In genomic region chr18:49247786-49248185, GRCh38 we compare ENCODE assay signal across 21 cellular contexts.
A peak's percentile ranks its signal among the peaks of the same experiment; 100 is the strongest.
DNase-seq lines count a peak whose midpoint lies in the region; TF ChIP-seq lines count a peak whose summit lies in the region.
"Had no signal": no experiment of that assay in that cellular context is flagged by ENCODE, and none has a peak within 500 bp of the region (broad histone marks: within the 10 kb centered on the region; RNA-seq: fewer than 3 reads in every experiment).

No MANE protein-coding gene starts in this region.

- H3K27me3 ChIP-seq in SK-N-SH (ENCODE audit: insufficient read depth) (no peaks in the 10 kb centered on the region), osteoblast (ENCODE audit: insufficient read depth, low read length) (no peaks in the 10 kb centered on the region), testis (no peaks in the 10 kb centered on the region)
- H3K27me3 ChIP-seq: adrenal gland, thyroid gland had no signal

- DNase-seq in EH (ENCODE audit: low read depth) (peak; percentile 53), SK-N-SH (no peak), epithelial cell of prostate (ENCODE audit: low read depth, low spot score) (no peak), osteoblast (ENCODE audit: insufficient read length, low spot score, missing footprints) (no peak), amygdala (lab: John Stamatoyannopoulos, UW) (no peak), NCI-H1417 (lab: John Stamatoyannopoulos, UW) (no peak), substantia nigra (lab: John Stamatoyannopoulos, UW) (no peak), testis (no peak)
- DNase-seq: activated CD4-positive, alpha-beta T cell treated with anti-CD3 and anti-CD28 coated beads, Interleukin-2, amount 10 ng/mL, durations not matched to agents 24 days and 14 days; activated CD8-positive, alpha-beta memory T cell treated with anti-CD3 and anti-CD28 coated beads, Interleukin-2, amount 50 U/mL, for 4 hours; activated effector memory CD4-positive, alpha-beta T cell treated with Interleukin-2 at 50 U/mL for 16 hours; adrenal gland; DMS79; effector memory CD8-positive, alpha-beta T cell; hippocampal formation; mesendoderm; NCI-H2029; NCI-H446 treated with DMSO at 0.1 percent for 48 hours; SW 1271; thyroid gland had no signal

- 0 out of 2 replicates have a peak overlapping the region, but pooled peaks have one; percentile 2 for H2AFZ ChIP-seq in SK-N-SH (ENCODE audit: low read depth)
- no peak overlapping the region for H2AFZ ChIP-seq in osteoblast (ENCODE audit: low read length)

- CTCF ChIA-PET in SK-N-SH (lab: Yijun Ruan, JAX): interaction anchor here (0.8 to 1.7 kb wide), 6 partner anchors 9 to 772 kb away, joined by 3 to 5 read pairs (median 4); no protein-coding TSS in a partner anchor

- H3K27ac ChIP-seq in SK-N-SH (ENCODE audit: low read depth in 2 of 2, low read length in 1 of 2): peak overlapping the region in 1 of 2 experiments; percentile 71; a peak in 3 of 4 replicates
- H3K27ac ChIP-seq in epithelial cell of prostate: peak overlapping the region; percentile 24
- H3K27ac ChIP-seq in osteoblast (ENCODE audit: low read depth, low read length): peak overlapping the region; percentile 56
- H3K27ac ChIP-seq in substantia nigra (ENCODE audit: low read depth, low read length, poor library complexity, severe bottlenecking): no peak overlapping the region
- H3K27ac ChIP-seq in testis: no peak overlapping the region
- H3K27ac ChIP-seq: adrenal gland, thyroid gland had no signal

- no peak for TF ChIP-seq POLR2A in testis (IDR thresholded peaks at IDR 0.05)

- no peak for TF ChIP-seq RAD21 in SK-N-SH (IDR thresholded peaks at IDR 0.05; ENCODE audit: low read length)

- intact Hi-C loops in testis (cut with DNase I; ENCODE audit: low total_unique reads): no loop called here

- H3K9me3 ChIP-seq in SK-N-SH (no peaks in the 10 kb centered on the region), osteoblast (ENCODE audit: low read depth, low read length) (no peaks in the 10 kb centered on the region), testis (no peaks in the 10 kb centered on the region)
- H3K9me3 ChIP-seq: adrenal gland, HAP-1, thyroid gland had no signal

- peaks cover 14% of the 10 kb centered on the region for H3F3A ChIP-seq in SK-N-SH (replicated peaks; ENCODE audit: insufficient read depth)

- H3K36me3 ChIP-seq in SK-N-SH (replicated peaks in 1 of 2; ENCODE audit: control insufficient read depth in 1 of 2, insufficient read depth in 2 of 2, low read length in 1 of 2): peaks cover 8 to 18% of the 10 kb centered on the region in 2 experiments
- H3K36me3 ChIP-seq in osteoblast (ENCODE audit: insufficient read depth, low read length): no peaks in the 10 kb centered on the region
- no peaks in the 10 kb centered on the region for H3K36me3 ChIP-seq in testis (ENCODE audit: low read depth, missing control alignments)
- H3K36me3 ChIP-seq: adrenal gland, HAP-1, thyroid gland had no signal

- H3K4me2 ChIP-seq in SK-N-SH (peak overlapping the region; percentile 26; the same call in 1 of the 2 replicates), osteoblast (ENCODE audit: insufficient read depth, low read length) (peak overlapping the region; percentile 44)

- no peak for TF ChIP-seq EP300 in SK-N-SH (IDR thresholded peaks at IDR 0.05; ENCODE audit: borderline replicate concordance in 1 of 2, low read depth in 1 of 2, low read length in 1 of 2)

- no peaks in the 10 kb centered on the region for H4K20me1 ChIP-seq in SK-N-SH (ENCODE audit: insufficient read depth)
- no peaks in the 10 kb centered on the region for H4K20me1 ChIP-seq in osteoblast (ENCODE audit: insufficient read depth, low read length)

- POLR2A ChIA-PET in SK-N-SH (lab: Yijun Ruan, JAX): interaction anchor here (1.3 kb wide), 1 partner anchor 239 kb away, joined by 5 read pairs; the partner anchor contains the start of gene C18orf32

- H3K9ac ChIP-seq in SK-N-SH: no peak overlapping the region

- H3K4me1 ChIP-seq in SK-N-SH (ENCODE audit: control insufficient read depth in 1 of 2, insufficient read depth in 2 of 2, low read depth in 1 of 2, low read length in 1 of 2) (peaks cover 2 to 24% of the 10 kb centered on the region in 2 experiments), osteoblast (ENCODE audit: insufficient read depth, low read length) (peaks cover 29% of the 10 kb centered on the region), testis (no peaks in the 10 kb centered on the region)

- TF ChIP-seq CTCF in SK-N-SH (IDR thresholded peaks at IDR 0.05) (no peak), osteoblast (IDR thresholded peaks at IDR 0.05; ENCODE audit: extremely low read depth, low read depth, low read length) (no peak), testis (IDR thresholded peaks at IDR 0.05) (no peak)

- no peak overlapping the region for H3K4me3 ChIP-seq in SK-N-SH (ENCODE audit: low read depth in 2 of 2, low read length in 1 of 2)
- no peak overlapping the region for H3K4me3 ChIP-seq in osteoblast (ENCODE audit: insufficient read depth, low read length)
- H3K4me3 ChIP-seq in testis: no peak overlapping the region
- H3K4me3 ChIP-seq: adrenal gland, HAP-1, thyroid gland had no signal

- H3K79me2 ChIP-seq in SK-N-SH (ENCODE audit: insufficient read depth) (no peaks in the 10 kb centered on the region), osteoblast (ENCODE audit: insufficient read depth, low read length) (no peaks in the 10 kb centered on the region)

- H3K9me2 ChIP-seq in SK-N-SH: no peaks in the 10 kb centered on the region

TF ChIP-seq in SK-N-SH, 30 proteins besides CTCF, POLR2A, EP300 and RAD21:
- TF ChIP-seq EZH2phosphoT487 (IDR thresholded peaks at IDR 0.05; ENCODE audit: borderline replicate concordance, low read depth) (no peak), NRF1 (IDR thresholded peaks at IDR 0.05; ENCODE audit: low read depth, low read length) (no peak), CHD2 (IDR thresholded peaks at IDR 0.05; ENCODE audit: low read length, partially characterized antibody) (no peak), JUND (IDR thresholded peaks at IDR 0.05) (no peak)

Comparison
In these comparisons a context has a peak if more than half of its experiments do, and no peak if none do; other contexts are left out.
1. H3K27ac ChIP-seq: peak in epithelial cell of prostate (single experiment) and osteoblast (single experiment); none in substantia nigra (single experiment) and testis (0 of 2).